ENCODE assay signal across 17 cellular contexts in the genomic region with DNA sequence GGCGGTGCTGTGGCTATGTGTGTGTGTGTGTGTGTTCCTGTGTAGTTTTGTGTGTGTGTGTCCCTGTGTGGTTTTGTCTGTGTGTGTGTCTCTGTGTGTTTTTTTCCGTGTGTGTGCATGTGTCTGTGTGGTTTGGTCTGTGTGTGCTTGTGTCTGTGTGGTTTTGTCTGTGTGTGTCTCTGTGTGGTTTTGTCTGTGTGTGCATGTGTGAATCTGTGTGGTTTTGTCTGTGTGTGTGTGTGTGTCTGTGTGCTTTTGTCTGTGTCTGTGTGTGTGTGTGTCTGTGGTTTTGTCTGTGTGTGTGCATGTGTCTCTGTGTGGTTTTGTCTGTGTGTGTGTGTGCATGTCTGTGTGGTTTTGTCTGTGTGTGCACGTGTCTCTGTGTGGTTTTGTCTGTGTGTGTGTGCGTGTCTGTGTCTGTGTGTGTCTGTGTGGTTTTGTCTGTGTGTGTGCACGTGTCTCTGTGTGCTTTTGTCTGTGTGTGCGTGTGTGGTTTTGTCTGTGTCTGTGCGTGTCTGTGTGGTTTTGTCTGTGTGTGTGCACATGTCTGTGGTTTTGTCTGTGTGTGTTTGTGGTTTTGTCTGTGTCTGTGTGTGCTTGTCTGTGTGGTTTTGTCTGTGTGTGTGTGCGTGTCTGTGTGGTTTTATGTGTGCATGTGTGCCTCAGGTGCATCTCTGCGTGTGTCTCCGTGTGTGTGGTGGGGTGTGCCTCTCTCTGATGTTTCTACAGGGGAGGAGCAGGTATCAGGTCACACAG.
DNase-seq lines count a peak whose midpoint lies in the region; ATAC-seq and TF ChIP-seq lines count a peak whose summit lies in the region.
"Had no signal": no experiment of that assay in that cellular context is flagged by ENCODE, and none has a peak within 500 bp of the region (broad histone marks: within the 10 kb centered on the region; RNA-seq: fewer than 3 reads in every experiment).

No MANE protein-coding gene starts in this region.

- H3K79me2 ChIP-seq in H9 (ENCODE audit: insufficient read depth, low read length) = no peaks in the 10 kb centered on the region
- H3K79me2 ChIP-seq in hepatocyte = no peaks in the 10 kb centered on the region

- TF ChIP-seq POLR2A in prostate gland (IDR thresholded peaks at IDR 0.05) = no peak

- H3K4me3 Mint-ChIP-seq in H9 = no peak overlapping the region

- intact Hi-C loops in prostate gland (cut with DNase I) = no loop called here

- H4K20me1 ChIP-seq in H9 (ENCODE audit: control insufficient read depth, insufficient read depth, insufficient read length) = no peaks in the 10 kb centered on the region
- no peaks in the 10 kb centered on the region for H4K20me1 ChIP-seq in hepatocyte (ENCODE audit: insufficient read depth, poor library complexity, severe bottlenecking)

- peak overlapping the region; percentile 58 for H4K8ac ChIP-seq in H9 (replicated peaks; ENCODE audit: insufficient read length, low read depth, low read length)

- no peak overlapping the region for H3K23ac ChIP-seq in H9 (ENCODE audit: insufficient read length, low read depth, low read length)

- H3T11ph ChIP-seq in H9 (ENCODE audit: low read length) = no peak overlapping the region

- no peak overlapping the region for H2AK5ac ChIP-seq in H9 (ENCODE audit: insufficient read length, low read length)

- no peak for ATAC-seq in GM21825 (IDR thresholded peaks at IDR 0.05; ENCODE audit: unreplicated experiment)
- ATAC-seq: HCT116, Right ventricle myocardium inferior had no signal

- DNase-seq in H9 (no peak), amniotic epithelial cell (ENCODE audit: low read depth) (peak; percentile 61), hepatocyte (ENCODE audit: low spot score) (no peak), prostate gland (ENCODE audit: low spot score) (no peak), DMS153 treated with DMSO at 0.1 percent for 48 hours (lab: John Stamatoyannopoulos, UW; ENCODE audit: unreplicated experiment) (no peak), NCI-H1092 (lab: John Stamatoyannopoulos, UW) (no peak), DMS153 (lab: John Stamatoyannopoulos, UW) (no peak)
- DNase-seq: GM23248; NCI-H1048; NCI-H146; NCI-H2081; NCI-H446 treated with DMSO at 0.1 percent for 48 hours; NK-92 treated with Interleukin-12 subunit alpha and Interleukin-12 subunit beta, amount 100 ng/mL, for 24 hours had no signal

- H3K56ac ChIP-seq in H9 (ENCODE audit: insufficient read length, low read depth, low read length) = no peak overlapping the region

- no peak overlapping the region for H3K4ac ChIP-seq in H9 (ENCODE audit: low read depth, low read length)

- H3K14ac ChIP-seq in H9 (ENCODE audit: insufficient read depth, low read length) = no peak overlapping the region

- no peaks in the 10 kb centered on the region for H3K23me2 ChIP-seq in H9 (ENCODE audit: insufficient read length, low read depth, low read length, poor library complexity, severe bottlenecking)

- H3K79me1 ChIP-seq in H9 (ENCODE audit: insufficient read depth, low read depth, low read length, poor library complexity, severe bottlenecking) = no peaks in the 10 kb centered on the region

- H2BK5ac ChIP-seq in H9 (ENCODE audit: insufficient read length, low read length) = no peak overlapping the region

- H3K9me3 Mint-ChIP-seq in H9 = no peaks in the 10 kb centered on the region

- H2BK120ac ChIP-seq in H9 (ENCODE audit: low read depth, low read length, poor library complexity, severe bottlenecking) = no peak overlapping the region

- no peak overlapping the region for H2BK15ac ChIP-seq in H9 (ENCODE audit: low read depth, low read length)

- no peaks in the 10 kb centered on the region for H3K36me3 Mint-ChIP-seq in H9 (ENCODE audit: insufficient read depth in 1 of 3, low read depth in 3 of 3)

- no peak overlapping the region for H2BK12ac ChIP-seq in H9 (ENCODE audit: insufficient read length, low read depth, low read length)

- H3K36me3 ChIP-seq in hepatocyte (replicated peaks; ENCODE audit: insufficient read depth, low read depth) (no peaks in the 10 kb centered on the region), prostate gland (no peaks in the 10 kb centered on the region)

- no peak overlapping the region for H3K18ac ChIP-seq in H9 (ENCODE audit: insufficient read length, low read depth, low read length)

- H3K27ac ChIP-seq in H9 (ENCODE audit: insufficient read length, low read depth, low read length) (no peak overlapping the region), hepatocyte (peak overlapping the region; percentile 26), prostate gland (peak overlapping the region; percentile 24 to 79)
- H3K27ac ChIP-seq: C4-2B, GM23248 had no signal

- H3K4me3 ChIP-seq in hepatocyte (no peak overlapping the region), prostate gland (no peak overlapping the region)
- H3K4me3 ChIP-seq: GM23248 had no signal

- H4K5ac ChIP-seq in H9 (ENCODE audit: insufficient read length, low read depth, low read length) = no peak overlapping the region

- H3K27me3 ChIP-seq in H9 (ENCODE audit: insufficient read depth, low read length) (no peaks in the 10 kb centered on the region), hepatocyte (no peaks in the 10 kb centered on the region), prostate gland (replicated peaks; ENCODE audit: insufficient read depth) (no peaks in the 10 kb centered on the region)

- no peak overlapping the region for H3K9ac ChIP-seq in H9 (ENCODE audit: extremely low read depth, insufficient read length, low read length)
- H3K9ac ChIP-seq: GM23248 had no signal

- H3K4me1 Mint-ChIP-seq in H9 = peaks cover 0 to 2% of the 10 kb centered on the region in 2 experiments; a peak in 1 of 4 replicates

- H3K27ac Mint-ChIP-seq in H9 = no peak overlapping the region

- no peak overlapping the region for H4K91ac ChIP-seq in H9 (ENCODE audit: insufficient read length, low read depth, low read length)

- no peaks in the 10 kb centered on the region for H3K4me1 ChIP-seq in H9 (ENCODE audit: insufficient read depth, low read length)
- H3K4me1 ChIP-seq in hepatocyte (ENCODE audit: insufficient read depth) = peaks cover 26% of the 10 kb centered on the region
- H3K4me1 ChIP-seq in prostate gland (replicated peaks) = peaks cover 7% of the 10 kb centered on the region

- TF ChIP-seq CTCF in H9 (conservative IDR thresholded peaks at IDR 0.05) = no peak
- no peak for TF ChIP-seq CTCF in hepatocyte (IDR thresholded peaks at IDR 0.05; ENCODE audit: poor library complexity)
- TF ChIP-seq CTCF in prostate gland (IDR thresholded peaks at IDR 0.05) = no peak

- no CpG with 5 or more reads among the region's 10 CpGs for WGBS in H9 (ENCODE audit: extremely low coverage, insufficient read length, low lambda C conversion rate)
- whole genome bisulfite sequencing in hepatocyte (ENCODE audit: low lambda C conversion rate, missing lambda C conversion rate) = 79% methylated on average over 9 of the region's 10 CpGs
- 68% methylated on average over 10 of the region's 10 CpGs for WGBS in prostate gland

- H3K9me3 ChIP-seq in H9 (ENCODE audit: control insufficient read depth, low read depth, low read length) = no peaks in the 10 kb centered on the region
- H3K9me3 ChIP-seq in hepatocyte (ENCODE audit: low read depth) = no peaks in the 10 kb centered on the region
- H3K9me3 ChIP-seq in prostate gland = no peaks in the 10 kb centered on the region

- H2BK20ac ChIP-seq in H9 (ENCODE audit: low read depth, low read length, poor library complexity, severe bottlenecking) = no peak overlapping the region

- no peaks in the 10 kb centered on the region for H3K9me2 ChIP-seq in hepatocyte (replicated peaks; ENCODE audit: insufficient read depth)

- H3K4me2 ChIP-seq in H9 (ENCODE audit: insufficient read depth, insufficient read length, low read length) (no peak overlapping the region), hepatocyte (no peak overlapping the region)

- H2AFZ ChIP-seq in H9 (ENCODE audit: low read length) (no peak overlapping the region), hepatocyte (no peak overlapping the region)
- H2AFZ ChIP-seq: GM23248 had no signal

- H3K27me3 Mint-ChIP-seq in H9 (ENCODE audit: low read depth) = peaks cover 6% of the 10 kb centered on the region; the same call in 1 of the 2 replicates
